13 cellular contexts compared by ENCODE assay signal in genomic region chr18:58851874-58852273, GRCh38.
"Had no signal": no experiment of that assay in that cellular context is flagged by ENCODE, and none has a peak within 500 bp of the region (broad histone marks: within the 10 kb centered on the region; RNA-seq: fewer than 3 reads in every experiment).

No MANE protein-coding gene starts in this region.

- H3K27ac ChIP-seq: cardiac muscle cell, foreskin keratinocyte, psoas muscle, suprapubic skin, upper lobe of right lung had no signal

- H3K4me1 Mint-ChIP-seq: activated CD4-positive, alpha-beta T cell treated with anti-CD3 and anti-CD28 coated beads, Interleukin-2, amount 10 ng/mL, durations not matched to agents 7 days and 5 days had no signal

- H3K36me3 Mint-ChIP-seq: natural killer cell treated with Interleukin-12 subunit alpha and Interleukin-12 subunit beta and Interleukin-15 and Interleukin-18, amount 100 ng/mL, for 72 hours had no signal

- H3K9me3 Mint-ChIP-seq: activated CD4-positive, alpha-beta T cell treated with anti-CD3 and anti-CD28 coated beads, Interleukin-2, amount 10 ng/mL, durations not matched to agents 7 days and 5 days; natural killer cell treated with Interleukin-12 subunit alpha and Interleukin-12 subunit beta and Interleukin-15 and Interleukin-18, amount 100 ng/mL, for 72 hours had no signal

- H3K27ac Mint-ChIP-seq: activated CD4-positive, alpha-beta T cell treated with anti-CD3 and anti-CD28 coated beads, Interleukin-2, amount 10 ng/mL, durations not matched to agents 7 days and 5 days; natural killer cell treated with Interleukin-12 subunit alpha and Interleukin-12 subunit beta and Interleukin-15 and Interleukin-18, amount 100 ng/mL, for 72 hours had no signal

- H3K9me3 ChIP-seq: psoas muscle, suprapubic skin, upper lobe of right lung had no signal

- H3K27me3 ChIP-seq: cardiac muscle cell, foreskin keratinocyte, suprapubic skin had no signal

- H3K4me1 ChIP-seq: upper lobe of right lung had no signal

- H3K4me3 ChIP-seq: cardiac muscle cell, psoas muscle, suprapubic skin, upper lobe of right lung had no signal

- H3K36me3 ChIP-seq: cardiac muscle cell, suprapubic skin, upper lobe of right lung had no signal

- H3K4me3 Mint-ChIP-seq: activated CD4-positive, alpha-beta T cell treated with anti-CD3 and anti-CD28 coated beads, Interleukin-2, amount 10 ng/mL, durations not matched to agents 7 days and 5 days; natural killer cell treated with Interleukin-12 subunit alpha and Interleukin-12 subunit beta and Interleukin-15 and Interleukin-18, amount 100 ng/mL, for 72 hours had no signal

- FAIRE-seq: colon had no signal

- DNase-seq: activated CD4-positive, alpha-beta T cell treated with anti-CD3 and anti-CD28 coated beads, Interleukin-2, amount 10 ng/mL, durations not matched to agents 7 days and 5 days; activated naive CD4-positive, alpha-beta T cell; anterior cingulate cortex; foreskin keratinocyte; glutamatergic neuron; hypothalamus; psoas muscle; stimulated activated naive CD8-positive, alpha-beta T cell treated with anti-CD3 and anti-CD28 coated beads, Interleukin-15, Interleukin-2, amounts not matched to agents 100 U/mL and 50 U/mL, for 24 hours; upper lobe of right lung had no signal
